In the genomic region with DNA sequence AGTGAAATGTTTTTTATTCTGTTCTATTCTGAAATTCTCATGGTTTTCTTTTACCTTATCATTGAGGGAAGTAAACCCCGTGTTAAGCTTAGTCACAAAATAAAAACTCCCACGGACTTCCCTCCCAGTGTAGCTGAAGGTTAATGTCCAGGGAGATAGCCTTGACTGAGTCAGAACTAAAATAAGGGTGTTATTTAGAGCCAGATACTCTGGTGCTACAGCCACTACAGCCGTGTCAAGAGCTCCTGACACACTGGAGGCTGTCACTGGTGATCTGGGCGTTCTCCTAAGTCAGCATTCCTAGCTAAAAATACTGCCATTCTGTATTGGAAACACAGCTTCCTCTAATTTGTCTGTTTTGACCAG, we compare ENCODE assay signal across 8 cellular contexts.
DNase-seq lines count a peak whose midpoint lies in the region; ATAC-seq and TF ChIP-seq lines count a peak whose summit lies in the region.
"Had no signal": no experiment of that assay in that cellular context is flagged by ENCODE, and none has a peak within 500 bp of the region (broad histone marks: within the 10 kb centered on the region; RNA-seq: fewer than 3 reads in every experiment).

No MANE protein-coding gene starts in this region.

- H3K36me3 Mint-ChIP-seq in naive thymus-derived CD8-positive, alpha-beta T cell = no peaks in the 10 kb centered on the region
- H3K36me3 Mint-ChIP-seq: memory B cell had no signal

- H3K27ac Mint-ChIP-seq in naive thymus-derived CD8-positive, alpha-beta T cell = no peak overlapping the region
- H3K27ac Mint-ChIP-seq: memory B cell had no signal

- no peak for TF ChIP-seq CTCF in fibroblast of the aortic adventitia (IDR thresholded peaks at IDR 0.05; ENCODE audit: insufficient read depth, low read length)
- TF ChIP-seq CTCF in retinal pigment epithelial cell (conservative IDR thresholded peaks at IDR 0.05; ENCODE audit: low read depth, low read length) = no peak

- no peak overlapping the region for H3K4me3 Mint-ChIP-seq in naive thymus-derived CD8-positive, alpha-beta T cell
- H3K4me3 Mint-ChIP-seq: memory B cell had no signal

- H3K4me3 ChIP-seq in fibroblast of the aortic adventitia (ENCODE audit: low read depth, low read length) (no peak overlapping the region), retinal pigment epithelial cell (ENCODE audit: low read length) (no peak overlapping the region)

- DNase-seq in RKO (ENCODE audit: low spot score) (peak; percentile 59), fibroblast of the aortic adventitia (ENCODE audit: low read depth) (peak; percentile 96), retinal pigment epithelial cell (ENCODE audit: low read depth) (peak; percentile 63), cerebellar nuclear complex (lab: John Stamatoyannopoulos, UW) (no peak)
- DNase-seq in naive thymus-derived CD8-positive, alpha-beta T cell = no peak

- no peaks in the 10 kb centered on the region for H3K9me3 Mint-ChIP-seq in naive thymus-derived CD8-positive, alpha-beta T cell
- H3K9me3 Mint-ChIP-seq: memory B cell had no signal

- POLR2A ChIA-PET in naive thymus-derived CD8-positive, alpha-beta T cell (lab: Charles Lee) = interaction anchor here (0.5 to 1.6 kb wide), 2 partner anchors 16 to 64 kb away, joined by 3 to 4 read pairs; no protein-coding TSS in a partner anchor

- ATAC-seq in GM21447 (IDR thresholded peaks at IDR 0.05; ENCODE audit: unreplicated experiment) (peak; percentile 40), HG03342 (IDR thresholded peaks at IDR 0.05; ENCODE audit: unreplicated experiment) (no peak)
- ATAC-seq in naive thymus-derived CD8-positive, alpha-beta T cell = no peak

- H3K27me3 Mint-ChIP-seq in naive thymus-derived CD8-positive, alpha-beta T cell = no peaks in the 10 kb centered on the region
- H3K27me3 Mint-ChIP-seq: memory B cell had no signal

- H3K4me1 Mint-ChIP-seq in naive thymus-derived CD8-positive, alpha-beta T cell = peaks cover 7 to 21% (median 16%) of the 10 kb centered on the region in 4 donors

Comparison
In these comparisons a context has a peak if more than half of its experiments do, and no peak if none do; other contexts are left out.
1. DNase-seq: peak in RKO (single experiment), fibroblast of the aortic adventitia (single experiment) and retinal pigment epithelial cell (single experiment); none in naive thymus-derived CD8-positive, alpha-beta T cell (0 of 10) and cerebellar nuclear complex (0 of 2).